9 cellular contexts compared by ENCODE assay signal in genomic region chr13:29846475-29847256, GRCh38. TPM values are rescaled to one million over a fixed set of nuclear protein-coding genes. Genes with fewer than 3 reads are reported as not detected.
DNase-seq lines count a peak whose midpoint lies in the region; ATAC-seq and TF ChIP-seq lines count a peak whose summit lies in the region.
"Had no signal": no experiment of that assay in that cellular context is flagged by ENCODE, and none has a peak within 500 bp of the region (broad histone marks: within the 10 kb centered on the region; RNA-seq: fewer than 3 reads in every experiment).

No MANE protein-coding gene starts in this region.

- POLR2A ChIA-PET in naive thymus-derived CD8-positive, alpha-beta T cell (lab: Charles Lee): interaction anchor here (3.1 to 5.7 kb wide), 2 partner anchors 89 to 268 kb away, joined by 12 to 69 read pairs; no protein-coding TSS in a partner anchor

- H3K4me2 ChIP-seq in Loucy (ENCODE audit: low read depth, low read length, poor library complexity, severe bottlenecking): peak overlapping the region; percentile 75

- peak overlapping the region; percentile 70 for H3K27ac ChIP-seq in ACC112 (ENCODE audit: low read depth, low read length)
- peak overlapping the region; percentile 54 to 76 for H3K27ac ChIP-seq in coronary artery

- TF ChIP-seq CTCF in Loucy (conservative IDR thresholded peaks at IDR 0.05; ENCODE audit: low read length) (no peak), coronary artery (IDR thresholded peaks at IDR 0.05) (no peak), omental fat pad (IDR thresholded peaks at IDR 0.05) (no peak)

- no peaks in the 10 kb centered on the region for H3K9me3 Mint-ChIP-seq in naive thymus-derived CD8-positive, alpha-beta T cell

- H3K4me1 Mint-ChIP-seq in naive thymus-derived CD8-positive, alpha-beta T cell: peaks cover 32 to 75% (median 51%) of the 10 kb centered on the region in 4 donors

- H3K27me3 ChIP-seq in ACC112 (ENCODE audit: insufficient read depth, low read length) (no peaks in the 10 kb centered on the region), Loucy (ENCODE audit: insufficient read depth, low read length, poor library complexity, severe bottlenecking) (no peaks in the 10 kb centered on the region)

- H3K4me1 ChIP-seq in ACC112 (ENCODE audit: control insufficient read depth, insufficient read depth, low read length, unreplicated experiment) (peaks cover 22% of the 10 kb centered on the region), Loucy (ENCODE audit: insufficient read depth, low read length, poor library complexity, severe bottlenecking) (peaks cover 48% of the 10 kb centered on the region)

- H3K9ac ChIP-seq in Loucy (ENCODE audit: low read depth, low read length, poor library complexity, severe bottlenecking): peak overlapping the region; percentile 64

- H3F3A ChIP-seq in Loucy (ENCODE audit: low read depth): no peaks in the 10 kb centered on the region

- no peaks in the 10 kb centered on the region for H3K36me3 Mint-ChIP-seq in naive thymus-derived CD8-positive, alpha-beta T cell

- H2AFZ ChIP-seq in ACC112 (ENCODE audit: low read length, unreplicated experiment): no peak overlapping the region
- H2AFZ ChIP-seq in Loucy (ENCODE audit: low read length): no peak overlapping the region

- H3K79me2 ChIP-seq in ACC112 (ENCODE audit: control insufficient read depth, insufficient read depth, low read length, unreplicated experiment) (peaks cover 69% of the 10 kb centered on the region), Loucy (ENCODE audit: insufficient read depth, low read length) (peaks cover 74% of the 10 kb centered on the region)

- H3K36me3 ChIP-seq in ACC112 (ENCODE audit: insufficient read depth, low read length) (no peaks in the 10 kb centered on the region), Loucy (ENCODE audit: insufficient read depth, low read length) (no peaks in the 10 kb centered on the region)

- no peak for DNase-seq in coronary artery (ENCODE audit: low spot score)
- no peak for DNase-seq in naive thymus-derived CD8-positive, alpha-beta T cell
- no peak for DNase-seq in omental fat pad (ENCODE audit: low spot score)
- DNase-seq in ecto neural progenitor cell (ENCODE audit: low spot score): no peak
- DNase-seq: stimulated activated CD4-positive, alpha-beta T cell treated with anti-CD3 and anti-CD28 coated beads, Interleukin-4, amount 100 ng/mL, for 1 hour had no signal

- no peaks in the 10 kb centered on the region for H3K27me3 Mint-ChIP-seq in naive thymus-derived CD8-positive, alpha-beta T cell

- H3K4me3 ChIP-seq in ACC112 (ENCODE audit: low read depth, low read length) (peak overlapping the region; percentile 88), Loucy (ENCODE audit: low read length, poor library complexity, severe bottlenecking) (peak overlapping the region; percentile 82), coronary artery (peak overlapping the region; percentile 82)

- H4K20me1 ChIP-seq in Loucy (ENCODE audit: insufficient read depth, low read length, poor library complexity, severe bottlenecking): peaks cover 60% of the 10 kb centered on the region

- peak overlapping the region; percentile 13 to 96 (median 94) for H3K27ac Mint-ChIP-seq in naive thymus-derived CD8-positive, alpha-beta T cell

- H3K4me3 Mint-ChIP-seq in naive thymus-derived CD8-positive, alpha-beta T cell: peak overlapping the region; percentile 86 to 98 (median 95)

- no peaks in the 10 kb centered on the region for H3K9me2 ChIP-seq in Loucy (replicated peaks; ENCODE audit: low read depth, low read length)

- no peak for ATAC-seq in naive thymus-derived CD8-positive, alpha-beta T cell
- ATAC-seq in omental fat pad (ENCODE audit: low FRiP score) (no peak), GM21528 (IDR thresholded peaks at IDR 0.05; ENCODE audit: low FRiP score, unreplicated experiment) (no peak), HG03108 (IDR thresholded peaks at IDR 0.05; ENCODE audit: unreplicated experiment) (no peak)

- H3K9me3 ChIP-seq in Loucy (ENCODE audit: insufficient read depth, low read depth, low read length): no peaks in the 10 kb centered on the region

RNA-seq across cellular contexts. Expression of gene UBL3, which starts 3.8 kb away (rescaled TPM):
- total RNA-seq in naive thymus-derived CD8-positive, alpha-beta T cell: 10 to 100 TPM; 37.8 to 37.9 TPM
- 10 to 100 TPM; 26.5 to 39.2 (median 26.8) TPM for polyA plus RNA-seq in naive thymus-derived CD8-positive, alpha-beta T cell
- total RNA-seq in omental fat pad: 10 to 100 TPM; 23.0 to 35.8 (median 24.1) TPM
